Comparison of ENCODE assay signal across 10 cellular contexts in genomic region chr17:30805944-30806456, GRCh38. TPM values are rescaled to one million over a fixed set of nuclear protein-coding genes. Genes with fewer than 3 reads are reported as not detected.
DNase-seq lines count a peak whose midpoint lies in the region; FAIRE-seq and TF ChIP-seq lines count a peak whose summit lies in the region.
"Had no signal": no experiment of that assay in that cellular context is flagged by ENCODE, and none has a peak within 500 bp of the region (broad histone marks: within the 10 kb centered on the region; RNA-seq: fewer than 3 reads in every experiment).

No MANE protein-coding gene starts in this region.

- peak; percentile 11 for FAIRE-seq in GM19239 (lab: Jason Lieb, UNC)

- TF ChIP-seq CTCF in VCaP (conservative IDR thresholded peaks at IDR 0.05) = peak; percentile 51
- no peak for TF ChIP-seq CTCF in left ventricle myocardium inferior (IDR thresholded peaks at IDR 0.05; ENCODE audit: borderline replicate concordance)

- intact Hi-C loops in left ventricle myocardium inferior (cut with micrococcal nuclease) = no loop called here

- in situ Hi-C loops in G401 (cut with HindIII; ENCODE audit: low sequenced_read_pairs) = no loop called here

- H3K27me3 ChIP-seq in BLaER1 treated with 17β-estradiol and CSF1 and Interleukin-3, amounts not matched to agents 10 nM and 100 nM = no peaks in the 10 kb centered on the region
- H3K27me3 ChIP-seq in iPS-20b (ENCODE audit: insufficient read depth, low read length) (no peaks in the 10 kb centered on the region), left ventricle myocardium inferior (ENCODE audit: low read depth) (no peaks in the 10 kb centered on the region)
- H3K27me3 ChIP-seq: ovary had no signal

- peaks cover 0 to 84% (median 0%) of the 10 kb centered on the region in 11 experiments; a peak in 6 of 22 replicates for H4K20me1 ChIP-seq in BLaER1 treated with 17β-estradiol and CSF1 and Interleukin-3, amounts not matched to agents 10 nM and 100 nM

- H3K36me3 ChIP-seq in BLaER1 treated with 17β-estradiol and CSF1 and Interleukin-3, amounts not matched to agents 10 nM and 100 nM = peaks cover 42 to 63% (median 54%) of the 10 kb centered on the region in 11 experiments
- H3K36me3 ChIP-seq in iPS-20b (ENCODE audit: insufficient read depth, low read depth, low read length) = peaks cover 33% of the 10 kb centered on the region
- peaks cover 30% of the 10 kb centered on the region for H3K36me3 ChIP-seq in left ventricle myocardium inferior
- H3K36me3 ChIP-seq: ovary had no signal

- H3K9me3 ChIP-seq in BLaER1 treated with 17β-estradiol and CSF1 and Interleukin-3, amounts not matched to agents 10 nM and 100 nM (replicated peaks in 1 of 11) = peaks cover 0 to 8% (median 7%) of the 10 kb centered on the region in 11 experiments; a peak in 10 of 22 replicates
- H3K9me3 ChIP-seq in iPS-20b (ENCODE audit: insufficient read depth, low read depth, low read length) (no peaks in the 10 kb centered on the region), left ventricle myocardium inferior (replicated peaks) (no peaks in the 10 kb centered on the region)
- H3K9me3 ChIP-seq: ovary had no signal

- H3K9ac ChIP-seq in BLaER1 treated with 17β-estradiol and CSF1 and Interleukin-3, amounts not matched to agents 10 nM and 100 nM = peak overlapping the region in 3 of 11 experiments; percentile 15 to 38 (median 24); a peak in 2 of 22 replicates
- H3K9ac ChIP-seq in iPS-20b (ENCODE audit: low read depth, low read length) = 0 out of 2 replicates have a peak overlapping the region, but pooled peaks have one; percentile 6

- DNase-seq in GM19239 (ENCODE audit: insufficient read length, low spot score) (no peak), hypothalamus (lab: John Stamatoyannopoulos, UW) (no peak), left ventricle myocardium inferior (no peak), G401 (ENCODE audit: low spot score) (no peak), NCI-H69 (lab: John Stamatoyannopoulos, UW) (no peak)
- DNase-seq: NCI-H1417 treated with DMSO at 0.1 percent for 48 hours had no signal

- no peak overlapping the region for H3K4me3 ChIP-seq in BLaER1 treated with 17β-estradiol and CSF1 and Interleukin-3, amounts not matched to agents 10 nM and 100 nM
- H3K4me3 ChIP-seq in iPS-20b (ENCODE audit: low read length) (no peak overlapping the region), left ventricle myocardium inferior (no peak overlapping the region)
- H3K4me3 ChIP-seq: ovary had no signal

- H3K4me2 ChIP-seq in BLaER1 treated with 17β-estradiol and CSF1 and Interleukin-3, amounts not matched to agents 10 nM and 100 nM = peak overlapping the region; percentile 22 to 96 (median 82); a peak in 18 of 22 replicates

- H3K4me1 ChIP-seq in BLaER1 treated with 17β-estradiol and CSF1 and Interleukin-3, amounts not matched to agents 10 nM and 100 nM = peaks cover 50 to 63% (median 54%) of the 10 kb centered on the region in 10 experiments
- H3K4me1 ChIP-seq in iPS-20b (ENCODE audit: insufficient read depth, low read length) = peaks cover 7% of the 10 kb centered on the region
- peaks cover 14% of the 10 kb centered on the region for H3K4me1 ChIP-seq in left ventricle myocardium inferior

- H3K27ac ChIP-seq in BLaER1 treated with 17β-estradiol and CSF1 and Interleukin-3, amounts not matched to agents 10 nM and 100 nM = peak overlapping the region in 10 of 11 experiments; percentile 17 to 91 (median 85); a peak in 11 of 22 replicates
- H3K27ac ChIP-seq in VCaP (no peak overlapping the region), iPS-20b (ENCODE audit: low read length) (no peak overlapping the region), left ventricle myocardium inferior (replicated peaks) (no peak overlapping the region)
- H3K27ac ChIP-seq: ovary had no signal

RNA-seq across cellular contexts. Expression of gene CRLF3, which starts 18.5 kb away (rescaled TPM):
- 4.7 TPM for total RNA-seq in left ventricle myocardium inferior
- 21.5 and 25.3 TPM in 2 replicates for total RNA-seq in G401 (2014; rRNA removed; shearing (Covaris generic))

RNA-seq across cellular contexts. Expression of gene ATAD5, which starts 25.8 kb away (rescaled TPM):
- total RNA-seq in left ventricle myocardium inferior = 0.36 TPM
- total RNA-seq in G401 (2014; rRNA removed; shearing (Covaris generic)) = 3.8 and 11.2 TPM in 2 replicates

Comparison
In these comparisons a context has a peak if more than half of its experiments do, and no peak if none do; other contexts are left out.
1. H3K27ac ChIP-seq: peak in BLaER1 treated with 17β-estradiol and CSF1 and Interleukin-3, amounts not matched to agents 10 nM and 100 nM (10 of 11); none in VCaP (single experiment), iPS-20b (single experiment) and left ventricle myocardium inferior (single experiment).